Comparison of ENCODE assay signal across 1 cellular context in genomic region chr16:78729687-78730086, GRCh38.
TF ChIP-seq lines count a peak whose summit lies in the region.

No MANE protein-coding gene starts in this region.

TF ChIP-seq in HepG2, 621 proteins besides CTCF, POLR2A, EP300 and RAD21 (continued from another document and continues in another):
- TF ChIP-seq MXI1 (IDR thresholded peaks at IDR 0.05; ENCODE audit: borderline replicate concordance, low read depth, low read length): no peak
- TF ChIP-seq ZNF264 (CRISPR knock-in tag; IDR thresholded peaks at IDR 0.05): peak; percentile 72; the same call in 1 of the 2 replicates
- TF ChIP-seq ELF1 (CRISPR knock-in tag; IDR thresholded peaks at IDR 0.05): peak; percentile 49; the same call in 1 of the 2 replicates
- TF ChIP-seq HCFC1 (IDR thresholded peaks at IDR 0.05; ENCODE audit: low read depth, low read length): no peak
- TF ChIP-seq ZNF18 (CRISPR knock-in tag; IDR thresholded peaks at IDR 0.05; ENCODE audit: insufficient replicate concordance): no peak
- peak; percentile 37; the same call in 1 of the 2 replicates for TF ChIP-seq KDM6A (CRISPR knock-in tag; IDR thresholded peaks at IDR 0.05; ENCODE audit: low read depth)
- TF ChIP-seq MIER3 (CRISPR knock-in tag; IDR thresholded peaks at IDR 0.05; ENCODE audit: borderline replicate concordance): peak; percentile 63; the same call in 1 of the 2 replicates
- no peak for TF ChIP-seq ZNF430 (CRISPR knock-in tag; IDR thresholded peaks at IDR 0.05)
- no peak for TF ChIP-seq ZNF17 (CRISPR knock-in tag; IDR thresholded peaks at IDR 0.05)
- peak; percentile 75; the same call in 1 of the 2 replicates for TF ChIP-seq KDM1A (CRISPR knock-in tag; IDR thresholded peaks at IDR 0.05)
- TF ChIP-seq NR3C1 (CRISPR knock-in tag; IDR thresholded peaks at IDR 0.05): no peak
- peak; percentile 77 for TF ChIP-seq ZSCAN9 (CRISPR knock-in tag; IDR thresholded peaks at IDR 0.05; ENCODE audit: borderline replicate concordance)
- TF ChIP-seq ZNF362 (CRISPR knock-in tag; IDR thresholded peaks at IDR 0.05; ENCODE audit: borderline replicate concordance): no peak
- TF ChIP-seq ZNF784 (CRISPR knock-in tag; IDR thresholded peaks at IDR 0.05; ENCODE audit: borderline replicate concordance): no peak
- no peak for TF ChIP-seq ZNF34 (CRISPR knock-in tag; IDR thresholded peaks at IDR 0.05; ENCODE audit: borderline replicate concordance)
- TF ChIP-seq CREB3 (CRISPR knock-in tag; IDR thresholded peaks at IDR 0.05): no peak; the same call in 1 of the 2 replicates
- 0 out of 2 replicates have a peak, but pooled peaks have one; percentile 36 for TF ChIP-seq KLF6 (CRISPR knock-in tag; IDR thresholded peaks at IDR 0.05)
- 0 out of 2 replicates have a peak, but pooled peaks have one; percentile 30 for TF ChIP-seq ATF3 (CRISPR knock-in tag; IDR thresholded peaks at IDR 0.05)
- peak; percentile 71; the same call in 1 of the 2 replicates for TF ChIP-seq ARID2 (CRISPR knock-in tag; IDR thresholded peaks at IDR 0.05; ENCODE audit: borderline replicate concordance)
- TF ChIP-seq TBX2 (CRISPR knock-in tag; IDR thresholded peaks at IDR 0.05; ENCODE audit: borderline replicate concordance): 0 out of 2 replicates have a peak, but pooled peaks have one; percentile 22
- no peak for TF ChIP-seq NFKB2 (CRISPR knock-in tag; IDR thresholded peaks at IDR 0.05; ENCODE audit: borderline replicate concordance)
- peak; percentile 62; the same call in 1 of the 2 replicates for TF ChIP-seq ZNF574 (CRISPR knock-in tag; IDR thresholded peaks at IDR 0.05)
- TF ChIP-seq NFIC (IDR thresholded peaks at IDR 0.05; ENCODE audit: low read length): no peak
- TF ChIP-seq IKZF5 (CRISPR knock-in tag; IDR thresholded peaks at IDR 0.05): peak; percentile 86
- TF ChIP-seq SMAD9 (CRISPR knock-in tag; IDR thresholded peaks at IDR 0.05): no peak
- TF ChIP-seq GMEB2 (CRISPR knock-in tag; IDR thresholded peaks at IDR 0.05; ENCODE audit: low read depth): no peak
- TF ChIP-seq NR2F1 (CRISPR knock-in tag; IDR thresholded peaks at IDR 0.05): peak; percentile 17 to 31; a peak in 1 of 4 replicates
- no peak for TF ChIP-seq HBP1 (CRISPR knock-in tag; IDR thresholded peaks at IDR 0.05; ENCODE audit: low read depth)
- no peak for TF ChIP-seq SNAI1 (CRISPR knock-in tag; IDR thresholded peaks at IDR 0.05; ENCODE audit: borderline replicate concordance)
- peak; percentile 82 for TF ChIP-seq ZNF644 (CRISPR knock-in tag; IDR thresholded peaks at IDR 0.05; ENCODE audit: low read depth)
- peak; percentile 75; the same call in 1 of the 2 replicates for TF ChIP-seq HNF4G (IDR thresholded peaks at IDR 0.05; ENCODE audit: borderline replicate concordance, low read depth, low read length)
- TF ChIP-seq HNF4G (CRISPR knock-in tag; IDR thresholded peaks at IDR 0.05; ENCODE audit: borderline replicate concordance, low read depth): no peak
- no peak for TF ChIP-seq SMARCE1 (IDR thresholded peaks at IDR 0.05; ENCODE audit: borderline replicate concordance)
- peak; percentile 33; the same call in 1 of the 2 replicates for TF ChIP-seq ZNF281 (CRISPR knock-in tag; IDR thresholded peaks at IDR 0.05; ENCODE audit: borderline replicate concordance)
- TF ChIP-seq JUND (CRISPR knock-in tag; IDR thresholded peaks at IDR 0.05): peak; percentile 41; the same call in 1 of the 2 replicates
- TF ChIP-seq CHD2 (IDR thresholded peaks at IDR 0.05; ENCODE audit: low read depth, low read length): no peak
- TF ChIP-seq RCOR2 (CRISPR knock-in tag; IDR thresholded peaks at IDR 0.05): peak; percentile 84
- TF ChIP-seq KLF16 (CRISPR knock-in tag; IDR thresholded peaks at IDR 0.05): peak in 1 of 2 experiments; percentile 69; a peak in 2 of 4 replicates
- peak; percentile 93 for TF ChIP-seq CBX5 (CRISPR knock-in tag; IDR thresholded peaks at IDR 0.05; ENCODE audit: borderline replicate concordance)
- 0 out of 2 replicates have a peak, but pooled peaks have one; percentile 34 for TF ChIP-seq MED13 (CRISPR knock-in tag; IDR thresholded peaks at IDR 0.05)
- peak; percentile 42; the same call in 1 of the 2 replicates for TF ChIP-seq ZKSCAN8 (CRISPR knock-in tag; IDR thresholded peaks at IDR 0.05; ENCODE audit: borderline replicate concordance)
- peak; percentile 93 for TF ChIP-seq FOXJ3 (CRISPR knock-in tag; IDR thresholded peaks at IDR 0.05; ENCODE audit: borderline replicate concordance)
- TF ChIP-seq KAT7 (CRISPR knock-in tag; IDR thresholded peaks at IDR 0.05; ENCODE audit: borderline replicate concordance): peak; percentile 31; the same call in 1 of the 2 replicates
- TF ChIP-seq ZNF431 (CRISPR knock-in tag; IDR thresholded peaks at IDR 0.05; ENCODE audit: borderline replicate concordance, low read depth): no peak
- no peak for TF ChIP-seq PHF8 (CRISPR knock-in tag; IDR thresholded peaks at IDR 0.05)
- TF ChIP-seq ZNF710 (CRISPR knock-in tag; IDR thresholded peaks at IDR 0.05; ENCODE audit: borderline replicate concordance): 0 out of 2 replicates have a peak, but pooled peaks have one; percentile 50
